16 cellular contexts compared by ENCODE assay signal in genomic region chr18:76416935-76417334, GRCh38.
DNase-seq lines count a peak whose midpoint lies in the region; ATAC-seq, FAIRE-seq and TF ChIP-seq lines count a peak whose summit lies in the region.
"Had no signal": no experiment of that assay in that cellular context is flagged by ENCODE, and none has a peak within 500 bp of the region (broad histone marks: within the 10 kb centered on the region; RNA-seq: fewer than 3 reads in every experiment).

No MANE protein-coding gene starts in this region.

- H3K9ac ChIP-seq in GM23248 = peak overlapping the region; percentile 18
- H3K9ac ChIP-seq in H1 (replicated peaks in 1 of 4; ENCODE audit: extremely low read depth in 1 of 4, low read depth in 3 of 4, low read length in 3 of 4) = no peak overlapping the region
- H3K9ac ChIP-seq in subcutaneous abdominal adipose tissue (ENCODE audit: low read length in 5 of 5) = peak overlapping the region in 1 of 5 donors; percentile 42

- H3K4me2 ChIP-seq in GM23248 (ENCODE audit: unreplicated experiment) (peak overlapping the region; percentile 83), H1 (ENCODE audit: insufficient read depth in 1 of 2, low read depth in 2 of 2, low read length in 2 of 2) (no peak overlapping the region)

- no peak for TF ChIP-seq EP300 in H1 (IDR thresholded peaks at IDR 0.05; ENCODE audit: borderline replicate concordance in 1 of 2, low read depth in 2 of 2, low read length in 2 of 2)

- H3K36me3 ChIP-seq in GM23248 (ENCODE audit: low read depth) = no peaks in the 10 kb centered on the region
- peaks cover 0 to 4% (median 0%) of the 10 kb centered on the region in 4 experiments; a peak in 1 of 8 replicates for H3K36me3 ChIP-seq in H1 (ENCODE audit: control insufficient read depth in 2 of 4, insufficient read depth in 4 of 4, low read length in 3 of 4)
- H3K36me3 ChIP-seq in subcutaneous abdominal adipose tissue (ENCODE audit: control insufficient read depth in 5 of 5, insufficient read depth in 5 of 5, low read length in 5 of 5) = peaks cover 0 to 2% (median 0%) of the 10 kb centered on the region in 5 donors
- H3K36me3 ChIP-seq in left lung = no peaks in the 10 kb centered on the region
- H3K36me3 ChIP-seq: Peyer's patch had no signal

- intact Hi-C loops in left lung (cut with DNase I) = no loop called here

- H3K27ac Mint-ChIP-seq in mesothelial cell of epicardium = peak overlapping the region; percentile 92

- H4K91ac ChIP-seq in H1 (replicated peaks; ENCODE audit: insufficient read length, low read length) = no peak overlapping the region

- CTCF ChIA-PET in H1 (lab: Charles Lee; ENCODE audit: partially characterized antibody) = interaction anchor here (0.9 to 3.0 kb wide), 6 partner anchors 9 to 240 kb away, joined by 3 to 19 read pairs (median 4); no protein-coding TSS in a partner anchor

- no peaks in the 10 kb centered on the region; the same call in 1 of the 2 replicates for H4K20me1 ChIP-seq in GM23248 (ENCODE audit: insufficient read depth)
- peaks cover 3 to 6% of the 10 kb centered on the region in 2 experiments for H4K20me1 ChIP-seq in H1 (replicated peaks in 1 of 2; ENCODE audit: control insufficient read depth in 1 of 2, insufficient read depth in 2 of 2, low read length in 2 of 2)

- H2AFZ ChIP-seq in GM23248 (0 out of 2 replicates have a peak overlapping the region, but pooled peaks have one; percentile 41), H1 (ENCODE audit: low read length) (no peak overlapping the region)

- H3K79me2 ChIP-seq in GM23248 (ENCODE audit: insufficient read depth) (peaks cover 98% of the 10 kb centered on the region), H1 (ENCODE audit: control insufficient read depth in 1 of 2, insufficient read depth in 2 of 2, low read length in 2 of 2) (peaks cover 6 to 8% of the 10 kb centered on the region in 2 experiments)

- no peak for TF ChIP-seq CTCF in H1 (IDR thresholded peaks at IDR 0.05; ENCODE audit: control extremely low read depth in 1 of 3, insufficient read depth in 1 of 3, low read depth in 1 of 3, low read length in 3 of 3)
- TF ChIP-seq CTCF in mesothelial cell of epicardium (IDR thresholded peaks at IDR 0.05; ENCODE audit: unreplicated experiment) = no peak
- TF ChIP-seq CTCF in D721Med (IDR thresholded peaks at IDR 0.05; ENCODE audit: insufficient read depth, missing control alignments) = no peak
- no peak for TF ChIP-seq CTCF in left lung (IDR thresholded peaks at IDR 0.05)

- H3K9me3 Mint-ChIP-seq in mesothelial cell of epicardium = no peaks in the 10 kb centered on the region

- H2BK20ac ChIP-seq in H1 (ENCODE audit: low read length) = no peak overlapping the region

- H3K4me1 ChIP-seq in GM23248 (ENCODE audit: insufficient read depth) = peaks cover 32% of the 10 kb centered on the region
- peaks cover 0 to 14% (median 3%) of the 10 kb centered on the region in 4 experiments; a peak in 3 of 7 replicates for H3K4me1 ChIP-seq in H1 (replicated peaks in 1 of 4; ENCODE audit: control insufficient read depth in 3 of 4, insufficient read depth in 4 of 4, low read length in 3 of 4)
- peaks cover 0 to 16% (median 13%) of the 10 kb centered on the region in 5 donors for H3K4me1 ChIP-seq in subcutaneous abdominal adipose tissue (ENCODE audit: control insufficient read depth in 5 of 5, insufficient read depth in 5 of 5, low read length in 5 of 5)
- peaks cover 0 to 52% of the 10 kb centered on the region in 2 donors for H3K4me1 ChIP-seq in left lung
- H3K4me1 ChIP-seq: Peyer's patch had no signal

- H3K27me3 ChIP-seq in GM23248 (replicated peaks; ENCODE audit: insufficient read depth) (no peaks in the 10 kb centered on the region), H1 (replicated peaks in 1 of 4; ENCODE audit: control insufficient read depth in 3 of 4, extremely low read depth in 1 of 4, insufficient read depth in 3 of 4, low read length in 3 of 4) (no peaks in the 10 kb centered on the region), subcutaneous abdominal adipose tissue (ENCODE audit: control insufficient read depth in 5 of 5, insufficient read depth in 4 of 5, low read length in 5 of 5) (peaks cover 0 to 4% (median 0%) of the 10 kb centered on the region in 5 donors), left lung (no peaks in the 10 kb centered on the region)
- H3K27me3 ChIP-seq: Peyer's patch had no signal

- H4K8ac ChIP-seq in H1 (ENCODE audit: extremely low read depth, insufficient read depth, low read length) = no peak overlapping the region

- H3K9me3 ChIP-seq in GM23248 (ENCODE audit: low read depth) = no peaks in the 10 kb centered on the region
- no peaks in the 10 kb centered on the region for H3K9me3 ChIP-seq in H1 (ENCODE audit: insufficient read depth in 2 of 2, low read depth in 1 of 2, low read length in 1 of 2)
- H3K9me3 ChIP-seq in subcutaneous abdominal adipose tissue (ENCODE audit: control insufficient read depth in 5 of 5, low read length in 5 of 5) = no peaks in the 10 kb centered on the region
- H3K9me3 ChIP-seq in left lung = no peaks in the 10 kb centered on the region
- H3K9me3 ChIP-seq: Peyer's patch had no signal

- peaks cover 5% of the 10 kb centered on the region for H3K79me1 ChIP-seq in H1 (ENCODE audit: low read depth, low read length)

- H3K56ac ChIP-seq in H1 (replicated peaks; ENCODE audit: insufficient read length, low read depth, low read length) = no peak overlapping the region

- H3K4me3 ChIP-seq in GM23248 (peak overlapping the region; percentile 52), H1 (ENCODE audit: extremely low read depth in 1 of 4, insufficient read depth in 2 of 4, low read depth in 3 of 4, low read length in 4 of 4) (no peak overlapping the region), subcutaneous abdominal adipose tissue (ENCODE audit: low read depth in 1 of 5, low read length in 5 of 5) (peak overlapping the region in 4 of 5 donors; percentile 10 to 57 (median 36)), left lung (no peak overlapping the region)
- H3K4me3 ChIP-seq: Peyer's patch had no signal

- no peak overlapping the region for H3K27ac ChIP-seq in GM23248
- no peak overlapping the region for H3K27ac ChIP-seq in H1 (ENCODE audit: low read depth, low read length)
- H3K27ac ChIP-seq in subcutaneous abdominal adipose tissue (ENCODE audit: low read depth, low read length) = no peak overlapping the region
- H3K27ac ChIP-seq in left lung = no peak overlapping the region

- no peak for ATAC-seq in left lung

- TF ChIP-seq POLR2A in H1 (IDR thresholded peaks at IDR 0.05; ENCODE audit: control extremely low read depth in 1 of 2, low read depth in 2 of 2, low read length in 2 of 2) = no peak

- H3K4me3 Mint-ChIP-seq in mesothelial cell of epicardium = peak overlapping the region; percentile 39

- H2BK12ac ChIP-seq in H1 (ENCODE audit: low read depth, low read length) = no peak overlapping the region

- TF ChIP-seq RAD21 in H1 (IDR thresholded peaks at IDR 0.05 in 1 of 2, conservative IDR thresholded peaks at IDR 0.05 in 1 of 2; ENCODE audit: low read depth in 2 of 2, low read length in 2 of 2) = no peak

- no peak overlapping the region for H4K5ac ChIP-seq in H1 (ENCODE audit: insufficient read length, low read depth, low read length)

- peaks cover 4% of the 10 kb centered on the region; the same call in 1 of the 2 replicates for H3K23me2 ChIP-seq in H1 (ENCODE audit: low read depth, low read length)

- H2BK120ac ChIP-seq in H1 (replicated peaks; ENCODE audit: low read depth, low read length) = no peak overlapping the region

- peak; percentile 80 for DNase-seq in GM23248
- peak in 1 of 2 experiments; percentile 31 for DNase-seq in H1 (ENCODE audit: low read depth in 1 of 2, low spot score in 2 of 2)
- no peak for DNase-seq in mesothelial cell of epicardium (ENCODE audit: low spot score in 2 of 2, unreplicated experiment in 2 of 2)
- DNase-seq in D721Med (ENCODE audit: insufficient read length, low spot score) = no peak
- DNase-seq in left lung = no peak
- DNase-seq in GM19240 (ENCODE audit: insufficient read length, low spot score) = no peak
- DNase-seq in NCI-H2196 treated with DMSO at 0.1 percent for 48 hours (lab: John Stamatoyannopoulos, UW; ENCODE audit: unreplicated experiment) = no peak
- DNase-seq: activated CD4-positive, alpha-beta T cell treated with anti-CD3 and anti-CD28 coated beads, Interleukin-2, amount 50 U/mL, for 4 hours; activated effector memory CD4-positive, alpha-beta T cell treated with anti-CD3 and anti-CD28 coated beads, Interleukin-2, amount 50 U/mL, for 16 hours; cortex of kidney; foreskin melanocyte; NCI-H1417; NCI-H524; stimulated activated CD4-positive, alpha-beta T cell treated with anti-CD3 and anti-CD28 coated beads, Interleukin-2, amount 100 ng/mL, for 24 hours had no signal

- FAIRE-seq in H1 (lab: Jason Lieb, UNC) = peak; percentile 28
- FAIRE-seq in D721Med (lab: Jason Lieb, UNC) = no peak

- peaks cover 3% of the 10 kb centered on the region for H3K36me3 Mint-ChIP-seq in mesothelial cell of epicardium

- H2BK15ac ChIP-seq in H1 (ENCODE audit: low read length) = no peak overlapping the region

- no peak overlapping the region for H3K14ac ChIP-seq in H1 (ENCODE audit: insufficient read length)

- WGBS in GM23248 (ENCODE audit: low coverage in 1 of 2, low lambda C conversion rate in 2 of 2, missing lambda C conversion rate in 2 of 2), 2 experiments = 15 to 23% methylated on average over 10 of the region's 10 CpGs
- 85% methylated on average over 10 of the region's 10 CpGs; no CpG with 5 or more reads in 1 of the 2 experiments for WGBS in H1 (ENCODE audit: extremely low coverage in 1 of 2, insufficient coverage in 1 of 2, insufficient read length in 1 of 2, insufficient replicate concordance in 2 of 2, low coverage in 1 of 2, low lambda C conversion rate in 2 of 2, missing lambda C conversion rate in 1 of 2), 2 experiments

- peaks cover 44% of the 10 kb centered on the region for H3K4me1 Mint-ChIP-seq in mesothelial cell of epicardium

- no peak overlapping the region for H3K23ac ChIP-seq in H1 (ENCODE audit: insufficient read length)

- no peak overlapping the region for H2BK5ac ChIP-seq in H1 (ENCODE audit: low read depth, low read length)

- no peak overlapping the region for H2AK5ac ChIP-seq in H1 (ENCODE audit: low read depth, low read length)

- in situ Hi-C loops in GM23248 (cut with MboI) = no loop called here

- no peak overlapping the region for H3K18ac ChIP-seq in H1 (ENCODE audit: extremely low read depth, low read length)

- POLR2A ChIA-PET in H1 (lab: Charles Lee; ENCODE audit: partially characterized antibody) = interaction anchor here (1.5 kb wide), 1 partner anchor 9 kb away, joined by 3 read pairs; no protein-coding TSS in a partner anchor

- H3K9me2 ChIP-seq in GM23248 (ENCODE audit: insufficient read depth) = no peaks in the 10 kb centered on the region

- H3K4ac ChIP-seq in H1 (replicated peaks; ENCODE audit: insufficient read length, low read depth, low read length) = no peak overlapping the region

- H3K27me3 Mint-ChIP-seq in mesothelial cell of epicardium (ENCODE audit: low read depth) = no peaks in the 10 kb centered on the region

- peaks cover 9% of the 10 kb centered on the region; the same call in 1 of the 2 replicates for H3F3A ChIP-seq in GM23248 (ENCODE audit: insufficient read depth)

TF ChIP-seq in H1, 55 proteins besides CTCF, POLR2A, EP300 and RAD21 (continues in another document):
- TF ChIP-seq CBX5 (IDR thresholded peaks at IDR 0.05; ENCODE audit: low read depth, low read length) (no peak), NRF1 (IDR thresholded peaks at IDR 0.05; ENCODE audit: low read depth, low read length) (no peak), CHD1 (IDR thresholded peaks at IDR 0.05; ENCODE audit: low read depth, low read length) (no peak), CHD2 (IDR thresholded peaks at IDR 0.05; ENCODE audit: low read length) (no peak)

Comparison
In these comparisons a context has a peak if more than half of its experiments do, and no peak if none do; other contexts are left out.
1. H3K4me3 ChIP-seq: peak in GM23248 (single experiment) and subcutaneous abdominal adipose tissue (4 of 5); none in H1 (0 of 4) and left lung (0 of 2).